In the genomic region with DNA sequence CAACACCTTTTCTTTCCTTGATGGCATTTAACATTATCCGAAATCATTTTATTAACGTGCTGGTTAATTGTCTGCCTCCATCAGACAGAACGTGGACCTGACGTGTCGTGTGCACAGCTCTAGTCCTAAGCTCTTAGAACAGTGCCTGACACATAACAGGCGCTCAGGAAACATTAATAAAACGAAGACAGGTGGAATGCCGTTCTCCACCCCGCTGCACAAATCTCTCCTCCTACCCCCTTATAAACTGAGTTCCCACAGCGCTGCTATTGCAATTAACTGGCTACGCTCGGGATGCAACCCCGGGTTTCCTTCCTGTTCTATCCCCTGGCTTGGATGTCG, we compare ENCODE assay signal across 8 cellular contexts. TPM values are rescaled to one million over a fixed set of nuclear protein-coding genes. Genes with fewer than 3 reads are reported as not detected.
DNase-seq lines count a peak whose midpoint lies in the region; ATAC-seq and TF ChIP-seq lines count a peak whose summit lies in the region.

No MANE protein-coding gene starts in this region.

- no peaks in the 10 kb centered on the region for H3K9me3 Mint-ChIP-seq in nephron progenitor cell

- ATAC-seq in GM19328 (IDR thresholded peaks at IDR 0.05; ENCODE audit: unreplicated experiment) (peak; percentile 6), HG03469 (IDR thresholded peaks at IDR 0.05; ENCODE audit: unreplicated experiment) (peak; percentile 3)

- H3K9me3 ChIP-seq in BLaER1 treated with 17β-estradiol and CSF1 and Interleukin-3, amounts not matched to agents 10 nM and 100 nM (replicated peaks in 1 of 11): no peaks in the 10 kb centered on the region
- no peaks in the 10 kb centered on the region for H3K9me3 ChIP-seq in SJSA1 (replicated peaks)

- H3K36me3 Mint-ChIP-seq in nephron progenitor cell (ENCODE audit: low read depth): peaks cover 5% of the 10 kb centered on the region

- peak overlapping the region; percentile 91 to 99 (median 98) for H3K9ac ChIP-seq in BLaER1 treated with 17β-estradiol and CSF1 and Interleukin-3, amounts not matched to agents 10 nM and 100 nM

- H3K4me2 ChIP-seq in BLaER1 treated with 17β-estradiol and CSF1 and Interleukin-3, amounts not matched to agents 10 nM and 100 nM: peak overlapping the region; percentile 82 to 95 (median 92)

- no peak for DNase-seq in SJSA1 (ENCODE audit: low read depth in 1 of 2, low spot score in 2 of 2)
- DNase-seq in epithelial cell of esophagus (ENCODE audit: low read depth): peak; percentile 50
- no peak for DNase-seq in nephron progenitor cell
- DNase-seq in effector CD8-positive, alpha-beta T cell (lab: John Stamatoyannopoulos, UW): no peak
- no peak for DNase-seq in epidermal melanocyte (ENCODE audit: insufficient read length, low spot score)

- peaks cover 41% of the 10 kb centered on the region for H3K4me1 Mint-ChIP-seq in nephron progenitor cell

- peak overlapping the region; percentile 100 for H3K27ac Mint-ChIP-seq in nephron progenitor cell

- peaks cover 0 to 33% (median 22%) of the 10 kb centered on the region in 11 experiments; a peak in 15 of 22 replicates for H4K20me1 ChIP-seq in BLaER1 treated with 17β-estradiol and CSF1 and Interleukin-3, amounts not matched to agents 10 nM and 100 nM

- peaks cover 29 to 39% (median 33%) of the 10 kb centered on the region in 10 experiments for H3K4me1 ChIP-seq in BLaER1 treated with 17β-estradiol and CSF1 and Interleukin-3, amounts not matched to agents 10 nM and 100 nM
- H3K4me1 ChIP-seq in SJSA1 (replicated peaks): peaks cover 13% of the 10 kb centered on the region

- peaks cover 0 to 38% (median 16%) of the 10 kb centered on the region in 11 experiments; a peak in 14 of 22 replicates for H3K36me3 ChIP-seq in BLaER1 treated with 17β-estradiol and CSF1 and Interleukin-3, amounts not matched to agents 10 nM and 100 nM
- peaks cover 7% of the 10 kb centered on the region; the same call in 1 of the 2 replicates for H3K36me3 ChIP-seq in SJSA1

- peak overlapping the region; percentile 99 for H3K4me3 Mint-ChIP-seq in nephron progenitor cell

- TF ChIP-seq CTCF in epithelial cell of esophagus (IDR thresholded peaks at IDR 0.05; ENCODE audit: insufficient read depth, low read depth, low read length, missing control alignments) (no peak), nephron progenitor cell (IDR thresholded peaks at IDR 0.05) (no peak)

- H3K27ac ChIP-seq in BLaER1 treated with 17β-estradiol and CSF1 and Interleukin-3, amounts not matched to agents 10 nM and 100 nM: peak overlapping the region; percentile 93 to 100 (median 99); a peak in 21 of 22 replicates
- peak overlapping the region; percentile 99 for H3K27ac ChIP-seq in SJSA1

- no peaks in the 10 kb centered on the region for H3K27me3 ChIP-seq in BLaER1 treated with 17β-estradiol and CSF1 and Interleukin-3, amounts not matched to agents 10 nM and 100 nM
- no peaks in the 10 kb centered on the region for H3K27me3 ChIP-seq in SJSA1 (replicated peaks)

- H3K4me3 ChIP-seq in BLaER1 treated with 17β-estradiol and CSF1 and Interleukin-3, amounts not matched to agents 10 nM and 100 nM: peak overlapping the region; percentile 81 to 96 (median 90)
- H3K4me3 ChIP-seq in SJSA1 (peak overlapping the region; percentile 85), epithelial cell of esophagus (ENCODE audit: low read length) (peak overlapping the region; percentile 92)

- no peaks in the 10 kb centered on the region for H3K27me3 Mint-ChIP-seq in nephron progenitor cell (ENCODE audit: low read depth, poor library complexity)

RNA-seq across cellular contexts. Expression of a gene that starts 0.5 kb away (rescaled TPM):
- 18.7 and 36.1 TPM in 2 replicates for total RNA-seq in SJSA1 (2014; rRNA removed; shearing (Covaris generic))

RNA-seq across cellular contexts. Expression of a gene that starts 16.1 kb away (rescaled TPM):
- not detected in 2 replicates for total RNA-seq in SJSA1 (2014; rRNA removed; shearing (Covaris generic))
